2 cellular contexts compared by ENCODE assay signal in the genomic region with DNA sequence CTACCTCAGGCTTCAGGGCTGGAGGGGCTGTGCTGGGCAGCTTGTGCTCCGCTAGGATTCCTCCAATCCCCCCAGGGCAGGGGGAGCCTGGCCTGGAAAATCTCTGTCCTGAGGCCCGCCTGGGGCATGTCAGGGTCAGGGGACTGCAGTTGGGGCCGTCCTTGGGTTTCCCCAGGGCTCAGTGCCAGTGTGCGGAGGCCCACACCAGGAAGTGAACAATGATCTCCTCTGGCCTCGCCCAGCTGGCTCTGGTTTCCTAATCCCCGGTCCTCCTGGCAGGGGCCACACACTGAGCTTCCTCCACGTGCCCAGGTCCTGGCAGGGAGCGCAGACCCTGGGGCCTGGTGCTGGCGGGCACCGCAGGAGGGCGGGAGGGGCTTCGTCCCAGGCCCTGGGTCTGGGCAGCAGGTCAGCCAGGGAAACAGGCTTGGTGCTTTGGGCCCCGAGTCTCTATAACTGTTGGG.
TF ChIP-seq lines count a peak whose summit lies in the region.

No MANE protein-coding gene starts in this region.

TF ChIP-seq in GM12878, 131 proteins besides CTCF, POLR2A, EP300 and RAD21:
- TF ChIP-seq, protein P1, sequence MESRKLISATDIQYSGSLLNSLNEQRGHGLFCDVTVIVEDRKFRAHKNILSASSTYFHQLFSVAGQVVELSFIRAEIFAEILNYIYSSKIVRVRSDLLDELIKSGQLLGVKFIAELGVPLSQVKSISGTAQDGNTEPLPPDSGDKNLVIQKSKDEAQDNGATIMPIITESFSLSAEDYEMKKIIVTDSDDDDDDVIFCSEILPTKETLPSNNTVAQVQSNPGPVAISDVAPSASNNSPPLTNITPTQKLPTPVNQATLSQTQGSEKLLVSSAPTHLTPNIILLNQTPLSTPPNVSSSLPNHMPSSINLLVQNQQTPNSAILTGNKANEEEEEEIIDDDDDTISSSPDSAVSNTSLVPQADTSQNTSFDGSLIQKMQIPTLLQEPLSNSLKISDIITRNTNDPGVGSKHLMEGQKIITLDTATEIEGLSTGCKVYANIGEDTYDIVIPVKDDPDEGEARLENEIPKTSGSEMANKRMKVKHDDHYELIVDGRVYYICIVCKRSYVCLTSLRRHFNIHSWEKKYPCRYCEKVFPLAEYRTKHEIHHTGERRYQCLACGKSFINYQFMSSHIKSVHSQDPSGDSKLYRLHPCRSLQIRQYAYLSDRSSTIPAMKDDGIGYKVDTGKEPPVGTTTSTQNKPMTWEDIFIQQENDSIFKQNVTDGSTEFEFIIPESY (IDR thresholded peaks at IDR 0.05): no peak
- TF ChIP-seq, protein P2, sequence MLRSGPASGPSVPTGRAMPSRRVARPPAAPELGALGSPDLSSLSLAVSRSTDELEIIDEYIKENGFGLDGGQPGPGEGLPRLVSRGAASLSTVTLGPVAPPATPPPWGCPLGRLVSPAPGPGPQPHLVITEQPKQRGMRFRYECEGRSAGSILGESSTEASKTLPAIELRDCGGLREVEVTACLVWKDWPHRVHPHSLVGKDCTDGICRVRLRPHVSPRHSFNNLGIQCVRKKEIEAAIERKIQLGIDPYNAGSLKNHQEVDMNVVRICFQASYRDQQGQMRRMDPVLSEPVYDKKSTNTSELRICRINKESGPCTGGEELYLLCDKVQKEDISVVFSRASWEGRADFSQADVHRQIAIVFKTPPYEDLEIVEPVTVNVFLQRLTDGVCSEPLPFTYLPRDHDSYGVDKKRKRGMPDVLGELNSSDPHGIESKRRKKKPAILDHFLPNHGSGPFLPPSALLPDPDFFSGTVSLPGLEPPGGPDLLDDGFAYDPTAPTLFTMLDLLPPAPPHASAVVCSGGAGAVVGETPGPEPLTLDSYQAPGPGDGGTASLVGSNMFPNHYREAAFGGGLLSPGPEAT (IDR thresholded peaks at IDR 0.05; ENCODE audit: low read depth): no peak
- TF ChIP-seq SIN3A (IDR thresholded peaks at IDR 0.05; ENCODE audit: low read depth, low read length) (no peak), ESRRA (IDR thresholded peaks at IDR 0.05; ENCODE audit: low read length) (no peak), BRCA1 (IDR thresholded peaks at IDR 0.05; ENCODE audit: low read depth, low read length) (no peak), CHD2 (IDR thresholded peaks at IDR 0.05; ENCODE audit: borderline replicate concordance, low read depth, low read length) (no peak), ZNF217 (IDR thresholded peaks at IDR 0.05) (no peak)
- TF ChIP-seq, protein P3, sequence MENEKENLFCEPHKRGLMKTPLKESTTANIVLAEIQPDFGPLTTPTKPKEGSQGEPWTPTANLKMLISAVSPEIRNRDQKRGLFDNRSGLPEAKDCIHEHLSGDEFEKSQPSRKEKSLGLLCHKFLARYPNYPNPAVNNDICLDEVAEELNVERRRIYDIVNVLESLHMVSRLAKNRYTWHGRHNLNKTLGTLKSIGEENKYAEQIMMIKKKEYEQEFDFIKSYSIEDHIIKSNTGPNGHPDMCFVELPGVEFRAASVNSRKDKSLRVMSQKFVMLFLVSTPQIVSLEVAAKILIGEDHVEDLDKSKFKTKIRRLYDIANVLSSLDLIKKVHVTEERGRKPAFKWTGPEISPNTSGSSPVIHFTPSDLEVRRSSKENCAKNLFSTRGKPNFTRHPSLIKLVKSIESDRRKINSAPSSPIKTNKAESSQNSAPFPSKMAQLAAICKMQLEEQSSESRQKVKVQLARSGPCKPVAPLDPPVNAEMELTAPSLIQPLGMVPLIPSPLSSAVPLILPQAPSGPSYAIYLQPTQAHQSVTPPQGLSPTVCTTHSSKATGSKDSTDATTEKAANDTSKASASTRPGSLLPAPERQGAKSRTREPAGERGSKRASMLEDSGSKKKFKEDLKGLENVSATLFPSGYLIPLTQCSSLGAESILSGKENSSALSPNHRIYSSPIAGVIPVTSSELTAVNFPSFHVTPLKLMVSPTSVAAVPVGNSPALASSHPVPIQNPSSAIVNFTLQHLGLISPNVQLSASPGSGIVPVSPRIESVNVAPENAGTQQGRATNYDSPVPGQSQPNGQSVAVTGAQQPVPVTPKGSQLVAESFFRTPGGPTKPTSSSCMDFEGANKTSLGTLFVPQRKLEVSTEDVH (IDR thresholded peaks at IDR 0.05; ENCODE audit: low read depth, partially characterized antibody): no peak

TF ChIP-seq in GM12891, 5 proteins besides CTCF, POLR2A, EP300 and RAD21:
- TF ChIP-seq POLR2AphosphoS5 (IDR thresholded peaks at IDR 0.05; ENCODE audit: low read depth, low read length): no peak
- no peak for TF ChIP-seq TAF1 (IDR thresholded peaks at IDR 0.05; ENCODE audit: low read depth, low read length)
- no peak for TF ChIP-seq POU2F2 (IDR thresholded peaks at IDR 0.05; ENCODE audit: low read depth, low read length)
- no peak for TF ChIP-seq PAX5 (IDR thresholded peaks at IDR 0.05; ENCODE audit: insufficient read depth, low read length, severe bottlenecking)
- no peak for TF ChIP-seq SPI1 (IDR thresholded peaks at IDR 0.05; ENCODE audit: low read depth, low read length)
